ENCODE assay signal across 27 cellular contexts in genomic region chr14:27134200-27134599, GRCh38.
"Had no signal": no experiment of that assay in that cellular context is flagged by ENCODE, and none has a peak within 500 bp of the region (broad histone marks: within the 10 kb centered on the region; RNA-seq: fewer than 3 reads in every experiment).

No MANE protein-coding gene starts in this region.

- FAIRE-seq: urothelium cell line had no signal

- H3K27me3 ChIP-seq: stomach, suprapubic skin, testis, thyroid gland, tibial artery, tibial nerve, transverse colon, upper lobe of left lung, upper lobe of right lung, uterus, vagina had no signal

- H3K36me3 ChIP-seq: stomach, suprapubic skin, thoracic aorta, thyroid gland, tibial artery, tibial nerve, transverse colon, upper lobe of left lung, upper lobe of right lung, uterus, vagina had no signal

- ATAC-seq: stimulated activated effector memory CD8-positive, alpha-beta T cell treated with anti-CD3 and anti-CD28 coated beads, Interleukin-12 subunit alpha, Interleukin-12 subunit beta, amount 100 ng/mL, for 72 hours; stimulated activated memory B cell treated with anti-CD40 and anti-IgM and Interleukin-4, amounts not matched to agents 10 μg/mL and 1 μg/mL and 100 μg/mL, for 72 hours; stimulated activated naive B cell treated with anti-CD40 and anti-IgM and Interleukin-4, amounts not matched to agents 10 μg/mL and 1 μg/mL and 100 μg/mL, for 72 hours; stimulated activated naive CD8-positive, alpha-beta T cell treated with anti-CD3 and anti-CD28 coated beads, Interleukin-15, amount 100 ng/mL, for 72 hours; stimulated activated naive CD8-positive, alpha-beta T cell treated with anti-CD3 and anti-CD28 coated beads, Interleukin-15, Interleukin-2, amounts not matched to agents 100 U/mL and 50 U/mL, for 24 hours; upper lobe of right lung had no signal

- H3K4me3 ChIP-seq: stomach, suprapubic skin, testis, thoracic aorta, thyroid gland, tibial artery, tibial nerve, transverse colon, upper lobe of left lung, upper lobe of right lung, uterus, vagina had no signal

- H3K9me3 ChIP-seq: stomach, suprapubic skin, testis, thoracic aorta, thyroid gland, tibial artery, tibial nerve, transverse colon, upper lobe of left lung, upper lobe of right lung, uterus, vagina had no signal

- H3K4me1 ChIP-seq: stomach, suprapubic skin, testis, thyroid gland, tibial artery, tibial nerve, transverse colon, upper lobe of left lung, upper lobe of right lung, uterus, vagina had no signal

- H3K27ac ChIP-seq: stomach, suprapubic skin, testis, thoracic aorta, thyroid gland, tibial artery, tibial nerve, transverse colon, upper lobe of left lung, upper lobe of right lung, uterus, vagina had no signal

- DNase-seq: stimulated activated CD4-positive, alpha-beta T cell treated with anti-CD3 and anti-CD28 coated beads, Interleukin-2, amount 100 ng/mL, for 48 hours; stimulated activated CD4-positive, alpha-beta T cell treated with anti-CD3 and anti-CD28 coated beads, Interleukin-4, amount 100 ng/mL, for 1 hour; stimulated activated CD4-positive, alpha-beta T cell treated with anti-CD3 and anti-CD28 coated beads, Interleukin-4, amount 100 ng/mL, for 24 hours; stimulated activated CD4-positive, alpha-beta T cell treated with anti-CD3 and anti-CD28 coated beads, Interleukin-4, amount 100 ng/mL, for 4 hours; stimulated activated CD8-positive, alpha-beta memory T cell treated with anti-CD3 and anti-CD28 coated beads, Interleukin-4, amount 100 ng/mL, for 48 hours; stimulated activated naive B cell treated with anti-CD40 and anti-IgM and Interleukin-4, amounts not matched to agents 10 μg/mL and 1 μg/mL and 100 μg/mL, for 72 hours; stimulated activated naive CD4-positive, alpha-beta T cell; stimulated activated naive CD4-positive, alpha-beta T cell treated with Interleukin-2 at 50 U/mL for 16 hours; stimulated activated naive CD8-positive, alpha-beta T cell treated with anti-CD3 and anti-CD28 coated beads, Interleukin-15, amount 100 ng/mL, for 72 hours; stimulated activated naive CD8-positive, alpha-beta T cell treated with anti-CD3 and anti-CD28 coated beads, Interleukin-15, Interleukin-2, amounts not matched to agents 100 U/mL and 50 U/mL, for 24 hours; stomach; substantia nigra; testis; thyroid gland; tibial artery; transverse colon; trophoblast cell; upper lobe of left lung; upper lobe of right lung; uterus had no signal
